In genomic region chr12:67243260-67243659, GRCh38 we compare ENCODE assay signal across 24 cellular contexts.
"Had no signal": no experiment of that assay in that cellular context is flagged by ENCODE, and none has a peak within 500 bp of the region (broad histone marks: within the 10 kb centered on the region; RNA-seq: fewer than 3 reads in every experiment).

No MANE protein-coding gene starts in this region.

- H3K27me3 ChIP-seq: colonic mucosa, dorsolateral prefrontal cortex, esophagus muscularis mucosa, esophagus squamous epithelium, foreskin keratinocyte, gastrocnemius medialis, gastroesophageal sphincter, heart left ventricle, heart right ventricle had no signal

- H3K27ac ChIP-seq: colonic mucosa, coronary artery, dorsolateral prefrontal cortex, epithelial cell of prostate, esophagus muscularis mucosa, esophagus squamous epithelium, foreskin keratinocyte, gastrocnemius medialis, heart left ventricle, heart right ventricle had no signal

- ATAC-seq: effector memory CD8-positive, alpha-beta T cell; esophagus mucosa; foreskin keratinocyte; gastrocnemius medialis; gastroesophageal sphincter; heart left ventricle; heart right ventricle had no signal

- H3K4me1 ChIP-seq: colonic mucosa, esophagus squamous epithelium, gastrocnemius medialis, heart left ventricle, heart right ventricle had no signal

- H3K36me3 ChIP-seq: colonic mucosa, esophagus muscularis mucosa, esophagus squamous epithelium, gastrocnemius medialis, gastroesophageal sphincter, heart left ventricle, heart right ventricle had no signal

- H3K4me3 ChIP-seq: colonic mucosa, coronary artery, dorsolateral prefrontal cortex, esophagus muscularis mucosa, esophagus squamous epithelium, gastrocnemius medialis, gastroesophageal sphincter, heart left ventricle, heart right ventricle had no signal

- H3K9me3 ChIP-seq: colonic mucosa, esophagus muscularis mucosa, esophagus squamous epithelium, gastrocnemius medialis, gastroesophageal sphincter, heart left ventricle, heart right ventricle had no signal

- DNase-seq: colonic mucosa; cortex of kidney; dermis blood vessel endothelial cell; dorsolateral prefrontal cortex; effector CD4-positive, alpha-beta T cell; effector CD8-positive, alpha-beta T cell; effector memory CD4-positive, alpha-beta T cell; effector memory CD8-positive, alpha-beta T cell; endodermal cell; erythroblast; esophagus squamous epithelium; foreskin fibroblast; foreskin keratinocyte; foreskin melanocyte; gastrocnemius medialis; glutamatergic neuron; head of caudate nucleus; heart left ventricle; heart right ventricle had no signal
